ENCODE assay signal across 15 cellular contexts in genomic region chr19:18475004-18475453, GRCh38. TPM values are rescaled to one million over a fixed set of nuclear protein-coding genes. Genes with fewer than 3 reads are reported as not detected.
DNase-seq lines count a peak whose midpoint lies in the region; ATAC-seq lines count a peak whose summit lies in the region.
"Had no signal": no experiment of that assay in that cellular context is flagged by ENCODE, and none has a peak within 500 bp of the region (broad histone marks: within the 10 kb centered on the region; RNA-seq: fewer than 3 reads in every experiment).

No MANE protein-coding gene starts in this region.

- peak overlapping the region; percentile 68 to 85 (median 75) for H3K4me3 Mint-ChIP-seq in immature natural killer cell
- no peak overlapping the region for H3K4me3 Mint-ChIP-seq in stimulated activated naive CD8-positive, alpha-beta T cell treated with anti-CD3 and anti-CD28 coated beads, Interleukin-15, amount 100 ng/mL, for 72 hours
- H3K4me3 Mint-ChIP-seq: naive B cell had no signal

- peaks cover 11 to 23% (median 11%) of the 10 kb centered on the region in 3 donors for H3K27me3 Mint-ChIP-seq in immature natural killer cell (ENCODE audit: low read depth in 3 of 3)
- no peaks in the 10 kb centered on the region for H3K27me3 Mint-ChIP-seq in stimulated activated naive CD8-positive, alpha-beta T cell treated with anti-CD3 and anti-CD28 coated beads, Interleukin-15, amount 100 ng/mL, for 72 hours
- H3K27me3 Mint-ChIP-seq: dendritic cell treated with granulocyte-macrophage colony-stimulating factor and Interleukin-4, amounts not matched to agents 40 ng/mL and 50 ng/mL, for 4 days; naive B cell had no signal

- peaks cover 80 to 81% of the 10 kb centered on the region in 2 donors for H3K4me1 Mint-ChIP-seq in immature natural killer cell
- H3K4me1 Mint-ChIP-seq in stimulated activated naive CD8-positive, alpha-beta T cell treated with anti-CD3 and anti-CD28 coated beads, Interleukin-15, amount 100 ng/mL, for 72 hours = peaks cover 70% of the 10 kb centered on the region

- no peaks in the 10 kb centered on the region for H3K36me3 Mint-ChIP-seq in immature natural killer cell

- H3K27ac Mint-ChIP-seq in immature natural killer cell = peak overlapping the region; percentile 95 to 99 (median 98)
- H3K27ac Mint-ChIP-seq in stimulated activated naive CD8-positive, alpha-beta T cell treated with anti-CD3 and anti-CD28 coated beads, Interleukin-15, amount 100 ng/mL, for 72 hours = peak overlapping the region; percentile 75 to 90

- no peaks in the 10 kb centered on the region for H3K9me3 Mint-ChIP-seq in immature natural killer cell
- no peaks in the 10 kb centered on the region for H3K9me3 Mint-ChIP-seq in stimulated activated naive CD8-positive, alpha-beta T cell treated with anti-CD3 and anti-CD28 coated beads, Interleukin-15, amount 100 ng/mL, for 72 hours
- H3K9me3 Mint-ChIP-seq: dendritic cell treated with granulocyte-macrophage colony-stimulating factor and Interleukin-4, amounts not matched to agents 40 ng/mL and 50 ng/mL, for 4 days; naive B cell had no signal

- peak; percentile 9 for DNase-seq in activated CD8-positive, alpha-beta memory T cell treated with anti-CD3 and anti-CD28 coated beads, Interleukin-2, amount 50 U/mL, for 1 hour (ENCODE audit: extremely low read depth)
- DNase-seq in activated CD8-positive, alpha-beta memory T cell treated with anti-CD3 and anti-CD28 coated beads, Interleukin-2, amount 50 U/mL, for 4 hours = no peak
- DNase-seq in T-helper 9 cell = peak; percentile 33
- peak; percentile 79 to 84 (median 82) for DNase-seq in immature natural killer cell
- DNase-seq in stimulated activated naive CD8-positive, alpha-beta T cell treated with anti-CD3 and anti-CD28 coated beads, Interleukin-15, amount 100 ng/mL, for 72 hours = no peak
- no peak for DNase-seq in stimulated activated CD4-positive, alpha-beta T cell treated with anti-CD3 and anti-CD28 coated beads, Interleukin-12 subunit alpha, Interleukin-12 subunit beta, amount 100 ng/mL, for 4 hours
- DNase-seq: ACHN; DMS 273 treated with DMSO at 0.1 percent for 48 hours; naive B cell; NCI-H1092 treated with DMSO at 0.1 percent for 48 hours; stimulated activated CD4-positive, alpha-beta T cell treated with anti-CD3 and anti-CD28 coated beads, Interleukin-2, amount 100 ng/mL, for 24 hours had no signal

- ATAC-seq in stimulated activated naive CD8-positive, alpha-beta T cell treated with anti-CD3 and anti-CD28 coated beads, Interleukin-15, amount 100 ng/mL, for 72 hours = peak; percentile 26
- ATAC-seq in HG03342 (IDR thresholded peaks at IDR 0.05; ENCODE audit: unreplicated experiment) (no peak), HG03139 (IDR thresholded peaks at IDR 0.05; ENCODE audit: unreplicated experiment) (no peak)
- ATAC-seq: left lung had no signal

RNA-seq across cellular contexts. Expression of gene ISYNA1, which starts 37.1 kb away (rescaled TPM):
- 10 to 100 TPM; 29.7 to 32.2 (median 31.2) TPM for polyA plus RNA-seq in immature natural killer cell

RNA-seq across cellular contexts. Expression of gene ELL, which starts 46.8 kb away (rescaled TPM):
- 10 to 100 TPM in 2 of 3 donors, 1 to 10 TPM in 1; 9.1 to 21.1 (median 11.1) TPM for polyA plus RNA-seq in immature natural killer cell

RNA-seq across cellular contexts. Expression of gene SSBP4, which starts 55.8 kb away (rescaled TPM):
- polyA plus RNA-seq in immature natural killer cell = 100 to 1,000 TPM in 2 of 3 donors, 10 to 100 TPM in 1; 73.5 to 122 (median 107) TPM

Comparison
In these comparisons a context has a peak if more than half of its experiments do, and no peak if none do; other contexts are left out.
1. DNase-seq: peak in activated CD8-positive, alpha-beta memory T cell treated with anti-CD3 and anti-CD28 coated beads, Interleukin-2, amount 50 U/mL, for 1 hour (single experiment), T-helper 9 cell (single experiment) and immature natural killer cell (3 of 3); none in activated CD8-positive, alpha-beta memory T cell treated with anti-CD3 and anti-CD28 coated beads, Interleukin-2, amount 50 U/mL, for 4 hours (single experiment), stimulated activated naive CD8-positive, alpha-beta T cell treated with anti-CD3 and anti-CD28 coated beads, Interleukin-15, amount 100 ng/mL, for 72 hours (0 of 2) and stimulated activated CD4-positive, alpha-beta T cell treated with anti-CD3 and anti-CD28 coated beads, Interleukin-12 subunit alpha, Interleukin-12 subunit beta, amount 100 ng/mL, for 4 hours (single experiment).
2. H3K4me3 Mint-ChIP-seq: peak in immature natural killer cell (5 of 5); none in stimulated activated naive CD8-positive, alpha-beta T cell treated with anti-CD3 and anti-CD28 coated beads, Interleukin-15, amount 100 ng/mL, for 72 hours (0 of 2).